ENCODE assay signal across 36 cellular contexts in genomic region chr3:61608711-61609110, GRCh38. TPM values are rescaled to one million over a fixed set of nuclear protein-coding genes. Genes with fewer than 3 reads are reported as not detected.
"Had no signal": no experiment of that assay in that cellular context is flagged by ENCODE, and none has a peak within 500 bp of the region (broad histone marks: within the 10 kb centered on the region; RNA-seq: fewer than 3 reads in every experiment).

No MANE protein-coding gene starts in this region.

- H3K9ac ChIP-seq: KMS-11 had no signal

- H3K27ac ChIP-seq: adrenal gland, KMS-11, Peyer's patch, VCaP had no signal

- H3K4me1 ChIP-seq: Peyer's patch had no signal

- H3K4me1 Mint-ChIP-seq: activated CD4-positive, alpha-beta T cell treated with anti-CD3 and anti-CD28 coated beads, Interleukin-2, amount 10 ng/mL, durations not matched to agents 24 days and 14 days had no signal

- H3K9me3 ChIP-seq: adrenal gland, Peyer's patch had no signal

- H3K36me3 Mint-ChIP-seq: activated naive CD4-positive, alpha-beta T cell treated with anti-CD3 and anti-CD28 coated beads, Interleukin-2, amount 50 U/mL, for 72 hours had no signal

- H3K4me3 ChIP-seq: adrenal gland, Peyer's patch had no signal

- H3K36me3 ChIP-seq: adrenal gland had no signal

- H3K27me3 Mint-ChIP-seq: activated CD4-positive, alpha-beta T cell treated with anti-CD3 and anti-CD28 coated beads, Interleukin-2, amount 10 ng/mL, durations not matched to agents 24 days and 14 days; activated CD8-positive, alpha-beta T cell treated with anti-CD3 and anti-CD28 coated beads for 36 hours had no signal

- H3K27me3 ChIP-seq: adrenal gland, Peyer's patch had no signal

- H3K27ac Mint-ChIP-seq: activated CD4-positive, alpha-beta T cell treated with anti-CD3 and anti-CD28 coated beads, Interleukin-2, amount 10 ng/mL, durations not matched to agents 24 days and 14 days; activated CD8-positive, alpha-beta T cell treated with anti-CD3 and anti-CD28 coated beads for 36 hours; activated naive CD4-positive, alpha-beta T cell treated with anti-CD3 and anti-CD28 coated beads for 36 hours; activated naive CD4-positive, alpha-beta T cell treated with anti-CD3 and anti-CD28 coated beads, Interleukin-2, amount 50 U/mL, for 72 hours; activated T-helper 1 cell treated with anti-CD3 and anti-CD28 coated beads, Interleukin-12 subunit alpha, Interleukin-12 subunit beta, Interleukin-2, Interleukin-4 antibody, amounts not matched to agents 30 ng/mL and 10 ng/mL and 1 ng/mL, durations not matched to agents 14 hours and 24 hours and 36 hours; brain had no signal

- H3K9me3 Mint-ChIP-seq: activated CD4-positive, alpha-beta T cell treated with anti-CD3 and anti-CD28 coated beads, Interleukin-2, amount 10 ng/mL, durations not matched to agents 24 days and 14 days; activated naive CD4-positive, alpha-beta T cell treated with anti-CD3 and anti-CD28 coated beads for 36 hours; activated naive CD4-positive, alpha-beta T cell treated with anti-CD3 and anti-CD28 coated beads, Interleukin-2, amount 50 U/mL, for 72 hours; activated T-cell treated with anti-CD3 and anti-CD28 coated beads, Interleukin-2, amount 50 U/mL, for 4 hours; activated T-helper 1 cell treated with anti-CD3 and anti-CD28 coated beads, Interleukin-12 subunit alpha, Interleukin-12 subunit beta, Interleukin-2, Interleukin-4 antibody, amounts not matched to agents 30 ng/mL and 10 ng/mL and 1 ng/mL, durations not matched to agents 14 hours and 24 hours and 36 hours had no signal

- DNase-seq: activated CD4-positive, alpha-beta T cell treated with anti-CD3 and anti-CD28 coated beads, Interleukin-2, amount 10 ng/mL, durations not matched to agents 24 days and 14 days; activated CD4-positive, alpha-beta T cell treated with anti-CD3 and anti-CD28 coated beads, Interleukin-2, amount 50 U/mL, for 4 hours; activated CD8-positive, alpha-beta memory T cell treated with anti-CD3 and anti-CD28 coated beads, Interleukin-2, amount 50 U/mL, for 4 hours; activated CD8-positive, alpha-beta T cell treated with anti-CD3 and anti-CD28 coated beads for 36 hours; activated gamma-delta T cell treated with Interleukin-2 at 50 U/mL for 16 hours; activated naive CD4-positive, alpha-beta T cell treated with anti-CD3 and anti-CD28 coated beads for 36 hours; activated T-cell treated with anti-CD3 and anti-CD28 coated beads for 4 hours; activated T-cell treated with anti-CD3 and anti-CD28 coated beads, Interleukin-2, amount 50 U/mL, for 4 hours; adrenal gland; caudate nucleus; cerebellar nuclear complex; MM.1S; MV-4-11; NCI-H1092; NCI-H146; NCI-H187; NCI-H2029 treated with DMSO at 0.1 percent for 48 hours; NCI-H2107; NCI-H2171; NCI-H510A; NCI-H69; NK-92 treated with Interleukin-12 subunit alpha and Interleukin-12 subunit beta, amount 100 ng/mL, for 24 hours; PC-3; Peyer's patch; RPMI8226; SHP77 treated with DMSO at 0.1 percent for 48 hours; SW 1271; T-helper 1 cell; T-helper 2 cell; T-helper 9 cell had no signal

- H3K4me2 ChIP-seq: KMS-11 had no signal

- H3K4me3 Mint-ChIP-seq: activated CD4-positive, alpha-beta T cell treated with anti-CD3 and anti-CD28 coated beads, Interleukin-2, amount 10 ng/mL, durations not matched to agents 24 days and 14 days; activated CD8-positive, alpha-beta T cell treated with anti-CD3 and anti-CD28 coated beads for 36 hours; activated naive CD4-positive, alpha-beta T cell treated with anti-CD3 and anti-CD28 coated beads for 36 hours; activated T-cell treated with anti-CD3 and anti-CD28 coated beads, Interleukin-2, amount 50 U/mL, for 4 hours; activated T-helper 1 cell treated with anti-CD3 and anti-CD28 coated beads, Interleukin-12 subunit alpha, Interleukin-12 subunit beta, Interleukin-2, Interleukin-4 antibody, amounts not matched to agents 30 ng/mL and 10 ng/mL and 1 ng/mL, durations not matched to agents 14 hours and 24 hours and 36 hours; brain had no signal

- ATAC-seq: activated CD8-positive, alpha-beta T cell treated with anti-CD3 and anti-CD28 coated beads for 36 hours; activated naive CD4-positive, alpha-beta T cell treated with anti-CD3 and anti-CD28 coated beads, Interleukin-2, amount 50 U/mL, for 72 hours; activated T-cell treated with anti-CD3 and anti-CD28 coated beads, Interleukin-2, amount 50 U/mL, for 4 hours; PC-3; SK-N-SH treated with all-trans-retinoic acid at 6 μM for 48 hours had no signal

RNA-seq across cellular contexts. Expression of gene PTPRG, which starts 47.3 kb away (rescaled TPM):
- total RNA-seq: activated CD8-positive, alpha-beta T cell treated with anti-CD3 and anti-CD28 coated beads for 36 hours had no signal
